In genomic region chr1:181514298-181515290, GRCh38 we compare ENCODE assay signal across 10 cellular contexts. TPM values are rescaled to one million over a fixed set of nuclear protein-coding genes. Genes with fewer than 3 reads are reported as not detected.
DNase-seq lines count a peak whose midpoint lies in the region; ATAC-seq and TF ChIP-seq lines count a peak whose summit lies in the region.
"Had no signal": no experiment of that assay in that cellular context is flagged by ENCODE, and none has a peak within 500 bp of the region (broad histone marks: within the 10 kb centered on the region; RNA-seq: fewer than 3 reads in every experiment).

No MANE protein-coding gene starts in this region.

- H3K4me3 ChIP-seq in Caco-2 (ENCODE audit: low read depth, low read length): no peak overlapping the region
- H3K4me3 ChIP-seq: lung had no signal

- BruUV-seq in Caco-2 (replicated peaks; lab: Mats Ljungman, UMichigan): no TSS peak

- H3K27ac Mint-ChIP-seq in Caco-2 (ENCODE audit: unreplicated experiment): no peak overlapping the region

- no peaks in the 10 kb centered on the region for H3K36me3 Mint-ChIP-seq in Caco-2 (ENCODE audit: insufficient read depth, unreplicated experiment)

- H3K36me3 ChIP-seq in Caco-2 (ENCODE audit: control insufficient read depth, insufficient read depth, low read length): no peaks in the 10 kb centered on the region

- POLR2A ChIA-PET in Caco-2 (lab: Charles Lee): no interaction called here

- peak in 1 of 2 experiments; percentile 17 for TF ChIP-seq CTCF in Caco-2 (IDR thresholded peaks at IDR 0.05; ENCODE audit: insufficient read depth in 1 of 2, low read depth in 1 of 2, low read length in 1 of 2, severe bottlenecking in 1 of 2, unreplicated experiment in 1 of 2)

- no peaks in the 10 kb centered on the region for H3K4me1 ChIP-seq in Caco-2

- no peak overlapping the region for H3K4me3 Mint-ChIP-seq in Caco-2 (ENCODE audit: unreplicated experiment)

- intact Hi-C loops in Caco-2 (cut with micrococcal nuclease; ENCODE audit: unreplicated experiment): no loop called here

- H3K27me3 Mint-ChIP-seq in Caco-2 (ENCODE audit: insufficient read depth, unreplicated experiment): peaks cover 17% of the 10 kb centered on the region

- ATAC-seq in GM19324 (IDR thresholded peaks at IDR 0.05; ENCODE audit: low FRiP score, unreplicated experiment): peak; percentile 80
- ATAC-seq in HG03108 (IDR thresholded peaks at IDR 0.05; ENCODE audit: unreplicated experiment): peak; percentile 82

- H3K4me1 Mint-ChIP-seq in Caco-2 (ENCODE audit: low read depth, unreplicated experiment): peaks cover 10% of the 10 kb centered on the region

- no peaks in the 10 kb centered on the region for H3K9me3 Mint-ChIP-seq in Caco-2 (ENCODE audit: unreplicated experiment)

- DNase-seq in Caco-2 (peak; percentile 8 to 34), NCI-H774 (lab: John Stamatoyannopoulos, UW) (peak; percentile 72), Ammon's horn (ENCODE audit: low spot score) (no peak), NCI-H1694 treated with DMSO at 0.1 percent for 48 hours (lab: John Stamatoyannopoulos, UW) (no peak)
- DNase-seq in effector CD4-positive, alpha-beta T cell: no peak
- DNase-seq in stimulated activated CD4-positive, alpha-beta T cell treated with anti-CD3 and anti-CD28 coated beads, Interleukin-4, amount 100 ng/mL, for 1 hour: no peak
- DNase-seq: RPMI8226 had no signal

- CTCF ChIA-PET in Caco-2 (lab: Charles Lee): no interaction called here

- H3K27me3 ChIP-seq in Caco-2 (replicated peaks; ENCODE audit: control insufficient read depth, insufficient read depth, low read length): no peaks in the 10 kb centered on the region

- H3K9me3 ChIP-seq in Caco-2: no peaks in the 10 kb centered on the region

RNA-seq across cellular contexts. Expression of gene CACNA1E, which starts 31.3 kb away (rescaled TPM):
- 0.32 and 0.45 TPM in 2 replicates for total RNA-seq in Caco-2 (2022)

Comparison
In these comparisons a context has a peak if more than half of its experiments do, and no peak if none do; other contexts are left out.
1. DNase-seq: peak in Caco-2 (2 of 2) and NCI-H774 (single experiment); none in Ammon's horn (single experiment), effector CD4-positive, alpha-beta T cell (single experiment), NCI-H1694 treated with DMSO at 0.1 percent for 48 hours (single experiment) and stimulated activated CD4-positive, alpha-beta T cell treated with anti-CD3 and anti-CD28 coated beads, Interleukin-4, amount 100 ng/mL, for 1 hour (single experiment).